Comparison of ENCODE assay signal across 12 cellular contexts in genomic region chr4:74297556-74297955, GRCh38.
"Had no signal": no experiment of that assay in that cellular context is flagged by ENCODE, and none has a peak within 500 bp of the region (broad histone marks: within the 10 kb centered on the region; RNA-seq: fewer than 3 reads in every experiment).

No MANE protein-coding gene starts in this region.

- DNase-seq: activated CD4-positive, alpha-beta T cell treated with anti-CD3 and anti-CD28 coated beads, Interleukin-2, amount 50 U/mL, for 4 hours; activated effector memory CD4-positive, alpha-beta T cell treated with anti-CD3 and anti-CD28 coated beads, Interleukin-2, amount 50 U/mL, for 16 hours; activated T-cell treated with anti-CD3 and anti-CD28 coated beads, Interleukin-2, amount 50 U/mL, for 72 hours; colonic mucosa; foreskin keratinocyte; glutamatergic neuron; hippocampal formation; islet precursor cell; stimulated activated naive B cell treated with anti-CD40 and anti-IgM and Interleukin-4, amounts not matched to agents 10 μg/mL and 1 μg/mL and 100 μg/mL, for 72 hours; upper lobe of right lung had no signal

- FAIRE-seq: TTC549 had no signal

- ATAC-seq: activated T-cell treated with anti-CD3 and anti-CD28 coated beads, Interleukin-2, amount 50 U/mL, for 72 hours; foreskin keratinocyte; natural killer cell treated with Interleukin-12 subunit alpha and Interleukin-12 subunit beta and Interleukin-15 and Interleukin-18, amount 100 ng/mL, for 72 hours; stimulated activated naive B cell treated with anti-CD40 and anti-IgM and Interleukin-4, amounts not matched to agents 10 μg/mL and 1 μg/mL and 100 μg/mL, for 72 hours; upper lobe of right lung had no signal
